ENCODE assay signal across 24 cellular contexts in genomic region chr4:7629855-7630254, GRCh38.
A peak's percentile ranks its signal among the peaks of the same experiment; 100 is the strongest.
DNase-seq lines count a peak whose midpoint lies in the region; ATAC-seq, FAIRE-seq and TF ChIP-seq lines count a peak whose summit lies in the region.
"Had no signal": no experiment of that assay in that cellular context is flagged by ENCODE, and none has a peak within 500 bp of the region (broad histone marks: within the 10 kb centered on the region; RNA-seq: fewer than 3 reads in every experiment).

No MANE protein-coding gene starts in this region.

- H2AFZ ChIP-seq in HCT116 (ENCODE audit: low read depth, low read length, poor library complexity, severe bottlenecking), result no peak overlapping the region

- H3K79me2 ChIP-seq in HCT116 (ENCODE audit: insufficient read depth, low read length), result no peaks in the 10 kb centered on the region

- peaks cover 22% of the 10 kb centered on the region for H3K4me1 Mint-ChIP-seq in stimulated activated effector memory CD8-positive, alpha-beta T cell treated with anti-CD3 and anti-CD28 coated beads, Interleukin-12 subunit alpha, Interleukin-12 subunit beta, amount 100 ng/mL, for 72 hours
- H3K4me1 Mint-ChIP-seq in activated naive CD4-positive, alpha-beta T cell treated with anti-CD3 and anti-CD28 coated beads for 36 hours (ENCODE audit: low read depth), result no peaks in the 10 kb centered on the region

- POLR2A ChIA-PET in HCT116 (lab: Charles Lee), result no interaction called here

- H3K27ac ChIP-seq in HCT116 (ENCODE audit: low read depth, low read length) (no peak overlapping the region), kidney (ENCODE audit: low read depth in 2 of 2, low read length in 2 of 2) (no peak overlapping the region)

- H3K27ac Mint-ChIP-seq in stimulated activated effector memory CD8-positive, alpha-beta T cell treated with anti-CD3 and anti-CD28 coated beads, Interleukin-12 subunit alpha, Interleukin-12 subunit beta, amount 100 ng/mL, for 72 hours, result peak overlapping the region; percentile 66
- no peak overlapping the region for H3K27ac Mint-ChIP-seq in activated naive CD4-positive, alpha-beta T cell treated with anti-CD3 and anti-CD28 coated beads for 36 hours
- H3K27ac Mint-ChIP-seq: CD8-positive, alpha-beta T cell had no signal

- no peak for TF ChIP-seq RAD21 in HCT116 (IDR thresholded peaks at IDR 0.05; ENCODE audit: low read depth)

- peaks cover 3 to 5% of the 10 kb centered on the region in 2 experiments; a peak in 1 of 4 replicates for H3K9me3 ChIP-seq in HCT116 (ENCODE audit: control insufficient read depth in 1 of 2, insufficient read depth in 1 of 2, low read depth in 1 of 2, low read length in 2 of 2)
- H3K9me3 ChIP-seq in kidney (ENCODE audit: control insufficient read depth in 1 of 2, low read length in 2 of 2), result no peaks in the 10 kb centered on the region

- H3K4me2 ChIP-seq in HCT116 (ENCODE audit: low read length), result 0 out of 2 replicates have a peak overlapping the region, but pooled peaks have one; percentile 50

- peaks cover 5% of the 10 kb centered on the region for H3K27me3 Mint-ChIP-seq in activated naive CD4-positive, alpha-beta T cell treated with anti-CD3 and anti-CD28 coated beads for 36 hours (ENCODE audit: low read depth)

- intact Hi-C loops in HCT116 (cut with micrococcal nuclease), result no loop called here
- intact Hi-C loops in kidney (cut with DNase I), result no loop called here
- intact Hi-C loops in activated naive CD4-positive, alpha-beta T cell treated with anti-CD3 and anti-CD28 coated beads for 36 hours (cut with micrococcal nuclease), result no loop called here

- H3K9ac ChIP-seq in HCT116 (ENCODE audit: low read length) (no peak overlapping the region), kidney (ENCODE audit: low read length in 2 of 2) (no peak overlapping the region)

- H3K4me3 Mint-ChIP-seq in stimulated activated effector memory CD8-positive, alpha-beta T cell treated with anti-CD3 and anti-CD28 coated beads, Interleukin-12 subunit alpha, Interleukin-12 subunit beta, amount 100 ng/mL, for 72 hours, result no peak overlapping the region
- H3K4me3 Mint-ChIP-seq in activated naive CD4-positive, alpha-beta T cell treated with anti-CD3 and anti-CD28 coated beads for 36 hours, result no peak overlapping the region
- H3K4me3 Mint-ChIP-seq: CD8-positive, alpha-beta T cell had no signal

- DNase-seq in HCT116 (ENCODE audit: low read depth, low spot score) (no peak), M059J (ENCODE audit: low read depth) (peak; percentile 43), kidney (peak; percentile 49), GM12892 (ENCODE audit: insufficient read length) (no peak), NCI-H446 treated with DMSO at 0.1 percent for 48 hours (lab: John Stamatoyannopoulos, UW) (no peak)
- no peak for DNase-seq in stimulated activated effector memory CD8-positive, alpha-beta T cell treated with anti-CD3 and anti-CD28 coated beads, Interleukin-12 subunit alpha, Interleukin-12 subunit beta, amount 100 ng/mL, for 72 hours (ENCODE audit: low spot score in 2 of 2)
- no peak for DNase-seq in activated naive CD4-positive, alpha-beta T cell treated with anti-CD3 and anti-CD28 coated beads for 36 hours
- DNase-seq: AML-193; CD8-positive, alpha-beta T cell; MM.1S; NCI-H1092; NCI-H1436; NCI-H187 treated with DMSO at 0.1 percent for 48 hours; NCI-H2107; NCI-H2227 treated with DMSO at 0.1 percent for 48 hours; NCI-H510A treated with DMSO at 0.1 percent for 48 hours; NCI-H748 treated with DMSO at 0.1 percent for 48 hours; Right ventricle myocardium superior; SW 1271 had no signal

- TF ChIP-seq CTCF in HCT116 (IDR thresholded peaks at IDR 0.05 in 2 of 3, conservative IDR thresholded peaks at IDR 0.05 in 1 of 3; ENCODE audit: borderline replicate concordance in 1 of 3, insufficient read depth in 1 of 3, low read depth in 2 of 3, low read length in 2 of 3) (no peak), kidney (IDR thresholded peaks at IDR 0.05; ENCODE audit: borderline replicate concordance, extremely low read depth, insufficient read depth) (no peak)

- no peak for FAIRE-seq in kidney (lab: Jason Lieb, UNC)
- no peak for FAIRE-seq in GM12892 (lab: Jason Lieb, UNC)
- FAIRE-seq: G401.6, GM19239, H1, K562 had no signal

- no peak for ATAC-seq in HCT116
- no peak for ATAC-seq in stimulated activated effector memory CD8-positive, alpha-beta T cell treated with anti-CD3 and anti-CD28 coated beads, Interleukin-12 subunit alpha, Interleukin-12 subunit beta, amount 100 ng/mL, for 72 hours
- ATAC-seq: CD8-positive, alpha-beta T cell; K562; Panc1 had no signal

- TF ChIP-seq POLR2A in HCT116 (IDR thresholded peaks at IDR 0.05; ENCODE audit: borderline replicate concordance, extremely low read depth, insufficient read depth, insufficient read length), result no peak
- no peak for TF ChIP-seq POLR2A in GM12892 (IDR thresholded peaks at IDR 0.05; ENCODE audit: low read depth, low read length)

- RAD21 ChIA-PET in HCT116 (lab: Charles Lee; ENCODE audit: low non-redundant PET in 1 of 2, low total read pairs in 2 of 2, uncharacterized antibody in 2 of 2, unreplicated experiment in 2 of 2), result interaction anchor here in 1 of 2 experiments (0.6 kb wide), 1 partner anchor 120 kb away, joined by 5 read pairs; no protein-coding TSS in a partner anchor

- H4K20me1 ChIP-seq in HCT116 (ENCODE audit: insufficient read depth), result no peaks in the 10 kb centered on the region

- no peaks in the 10 kb centered on the region for H3K36me3 Mint-ChIP-seq in stimulated activated effector memory CD8-positive, alpha-beta T cell treated with anti-CD3 and anti-CD28 coated beads, Interleukin-12 subunit alpha, Interleukin-12 subunit beta, amount 100 ng/mL, for 72 hours
- no peaks in the 10 kb centered on the region for H3K36me3 Mint-ChIP-seq in activated naive CD4-positive, alpha-beta T cell treated with anti-CD3 and anti-CD28 coated beads for 36 hours (ENCODE audit: low read depth)
- H3K36me3 Mint-ChIP-seq: CD8-positive, alpha-beta T cell had no signal

- H3K4me3 ChIP-seq in HCT116 (replicated peaks in 1 of 2; ENCODE audit: low read depth in 1 of 2, low read length in 2 of 2) (no peak overlapping the region), kidney (ENCODE audit: low read length in 2 of 2) (no peak overlapping the region)
- H3K4me3 ChIP-seq: K562 had no signal

- BruUV-seq in HCT116 (replicated peaks; lab: Mats Ljungman, UMichigan), result no TSS peak

- H3K4me1 ChIP-seq in HCT116 (ENCODE audit: control insufficient read depth in 1 of 2, insufficient read depth in 2 of 2, low read length in 2 of 2), result peaks cover 3 to 20% of the 10 kb centered on the region in 2 experiments
- no peaks in the 10 kb centered on the region for H3K4me1 ChIP-seq in kidney (ENCODE audit: control insufficient read depth in 1 of 2, insufficient read depth in 1 of 2, low read depth in 1 of 2, low read length in 2 of 2)

- H3K36me3 ChIP-seq in HCT116 (ENCODE audit: control insufficient read depth in 1 of 2, insufficient read depth in 2 of 2, low read length in 2 of 2), result no peaks in the 10 kb centered on the region
- H3K36me3 ChIP-seq in kidney (ENCODE audit: control insufficient read depth in 1 of 2, insufficient read depth in 2 of 2, low read length in 2 of 2), result no peaks in the 10 kb centered on the region

- H3K9me2 ChIP-seq in HCT116 (ENCODE audit: insufficient read depth), result no peaks in the 10 kb centered on the region

- CTCF ChIA-PET in HCT116 (lab: Charles Lee), result interaction anchor here (1.2 kb wide), 1 partner anchor 21 kb away, joined by 3 read pairs; no protein-coding TSS in a partner anchor
- CTCF ChIA-PET in activated naive CD4-positive, alpha-beta T cell treated with anti-CD3 and anti-CD28 coated beads for 36 hours (lab: Charles Lee), result no interaction called here

- no peaks in the 10 kb centered on the region for H3K9me3 Mint-ChIP-seq in stimulated activated effector memory CD8-positive, alpha-beta T cell treated with anti-CD3 and anti-CD28 coated beads, Interleukin-12 subunit alpha, Interleukin-12 subunit beta, amount 100 ng/mL, for 72 hours
- peaks cover 5% of the 10 kb centered on the region for H3K9me3 Mint-ChIP-seq in activated naive CD4-positive, alpha-beta T cell treated with anti-CD3 and anti-CD28 coated beads for 36 hours
- H3K9me3 Mint-ChIP-seq: CD8-positive, alpha-beta T cell had no signal

- peaks cover 10% of the 10 kb centered on the region for H3K27me3 ChIP-seq in HCT116 (ENCODE audit: insufficient read depth, low read length)

TF ChIP-seq in HCT116, 20 proteins besides CTCF, POLR2A, EP300 and RAD21 (continues in another document):
- no peak for TF ChIP-seq EZH2 (IDR thresholded peaks at IDR 0.05)
- no peak for TF ChIP-seq ZNF274 (IDR thresholded peaks at IDR 0.05; ENCODE audit: low read depth, low read length)
- no peak for TF ChIP-seq CBX3 (IDR thresholded peaks at IDR 0.05; ENCODE audit: low read depth)
- no peak for TF ChIP-seq EGR1 (IDR thresholded peaks at IDR 0.05; ENCODE audit: low read depth)
- TF ChIP-seq MAX (IDR thresholded peaks at IDR 0.05), result no peak
- no peak for TF ChIP-seq TCF7L2 (IDR thresholded peaks at IDR 0.05; ENCODE audit: borderline replicate concordance, extremely low read depth, insufficient read depth, insufficient read length)
- no peak for TF ChIP-seq JUND (IDR thresholded peaks at IDR 0.05)
- TF ChIP-seq POLR2AphosphoS5 (IDR thresholded peaks at IDR 0.05; ENCODE audit: low read depth, low read length), result no peak
- TF ChIP-seq ZBTB33 (IDR thresholded peaks at IDR 0.05; ENCODE audit: extremely low read depth, insufficient replicate concordance, low read length), result no peak
- TF ChIP-seq SP1 (IDR thresholded peaks at IDR 0.05; ENCODE audit: low read depth), result no peak
- TF ChIP-seq YY1 (IDR thresholded peaks at IDR 0.05; ENCODE audit: extremely low read depth, insufficient replicate concordance, low read depth, low read length), result no peak

Comparison
In these comparisons a context has a peak if more than half of its experiments do, and no peak if none do; other contexts are left out.
1. DNase-seq: peak in M059J (single experiment) and kidney (single experiment); none in HCT116 (single experiment), stimulated activated effector memory CD8-positive, alpha-beta T cell treated with anti-CD3 and anti-CD28 coated beads, Interleukin-12 subunit alpha, Interleukin-12 subunit beta, amount 100 ng/mL, for 72 hours (0 of 2), GM12892 (single experiment), activated naive CD4-positive, alpha-beta T cell treated with anti-CD3 and anti-CD28 coated beads for 36 hours (single experiment) and NCI-H446 treated with DMSO at 0.1 percent for 48 hours (single experiment).